In the genomic region with DNA sequence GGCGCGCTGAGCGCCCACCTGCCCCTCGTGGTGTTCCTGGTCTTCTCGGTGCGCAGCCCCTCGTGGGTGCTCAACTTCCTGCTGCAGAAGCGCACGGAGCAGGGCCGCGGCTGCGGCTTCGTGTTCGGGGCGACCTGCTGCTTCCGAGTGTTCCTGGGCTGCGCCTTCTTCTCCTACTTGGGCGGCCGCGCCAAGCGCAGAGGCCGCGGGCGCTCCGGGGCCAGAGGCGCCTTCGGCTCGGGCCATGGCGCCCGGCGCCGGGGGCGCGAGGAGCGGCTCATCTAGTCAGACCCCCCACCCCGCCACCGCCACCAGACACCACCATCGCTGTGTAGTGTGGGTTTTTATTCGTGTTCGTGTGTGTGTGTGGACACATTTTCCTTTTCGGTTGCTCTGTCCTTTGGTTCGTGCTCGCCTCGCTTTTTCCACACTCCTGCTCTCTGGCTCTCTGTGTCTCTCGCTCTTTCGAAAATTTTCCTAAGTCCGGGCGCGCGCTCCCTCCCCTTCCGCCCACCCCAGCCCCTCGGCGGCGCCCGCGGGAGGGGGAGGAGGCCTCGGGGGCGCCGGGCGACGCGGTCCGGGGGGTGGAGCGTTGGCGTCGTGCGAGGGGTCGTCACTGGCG, we compare ENCODE assay signal across 1 cellular context.
TF ChIP-seq lines count a peak whose summit lies in the region.

No MANE protein-coding gene starts in this region.

TF ChIP-seq in K562, 482 proteins besides CTCF, POLR2A, EP300 and RAD21 (continued from another document and continues in another):
- TF ChIP-seq, protein P1, sequence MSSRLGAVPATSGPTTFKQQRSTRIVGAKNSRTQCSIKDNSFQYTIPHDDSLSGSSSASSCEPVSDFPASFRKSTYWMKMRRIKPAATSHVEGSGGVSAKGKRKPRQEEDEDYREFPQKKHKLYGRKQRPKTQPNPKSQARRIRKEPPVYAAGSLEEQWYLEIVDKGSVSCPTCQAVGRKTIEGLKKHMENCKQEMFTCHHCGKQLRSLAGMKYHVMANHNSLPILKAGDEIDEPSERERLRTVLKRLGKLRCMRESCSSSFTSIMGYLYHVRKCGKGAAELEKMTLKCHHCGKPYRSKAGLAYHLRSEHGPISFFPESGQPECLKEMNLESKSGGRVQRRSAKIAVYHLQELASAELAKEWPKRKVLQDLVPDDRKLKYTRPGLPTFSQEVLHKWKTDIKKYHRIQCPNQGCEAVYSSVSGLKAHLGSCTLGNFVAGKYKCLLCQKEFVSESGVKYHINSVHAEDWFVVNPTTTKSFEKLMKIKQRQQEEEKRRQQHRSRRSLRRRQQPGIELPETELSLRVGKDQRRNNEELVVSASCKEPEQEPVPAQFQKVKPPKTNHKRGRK (tag; IDR thresholded peaks at IDR 0.05), result no peak
- TF ChIP-seq HDGF (IDR thresholded peaks at IDR 0.05) (no peak), SETDB1 (IDR thresholded peaks at IDR 0.05; ENCODE audit: low read length) (no peak), L3MBTL2 (IDR thresholded peaks at IDR 0.05) (peak; percentile 85), MCM5 (IDR thresholded peaks at IDR 0.05; ENCODE audit: low read depth) (no peak), ZEB2 (IDR thresholded peaks at IDR 0.05) (no peak), MYNN (IDR thresholded peaks at IDR 0.05) (no peak), MYNN (CRISPR knock-in tag; IDR thresholded peaks at IDR 0.05) (no peak), PURB (CRISPR knock-in tag; IDR thresholded peaks at IDR 0.05; ENCODE audit: low read depth) (no peak), POLR2B (IDR thresholded peaks at IDR 0.05; ENCODE audit: low read depth, partially characterized antibody) (no peak), CBX5 (IDR thresholded peaks at IDR 0.05; ENCODE audit: borderline replicate concordance, low read depth) (no peak), HDAC2 (IDR thresholded peaks at IDR 0.05) (no peak), CXXC5 (CRISPR knock-in tag; IDR thresholded peaks at IDR 0.05) (no peak), KLF10 (CRISPR knock-in tag; IDR thresholded peaks at IDR 0.05) (no peak), MTA2 (IDR thresholded peaks at IDR 0.05; ENCODE audit: low read depth) (no peak), C11orf30 (IDR thresholded peaks at IDR 0.05; ENCODE audit: low read depth) (no peak), ZNF507 (tag; conservative IDR thresholded peaks at IDR 0.05) (no peak), KLF1 (tag; IDR thresholded peaks at IDR 0.05) (no peak), ZNF707 (CRISPR knock-in tag; conservative IDR thresholded peaks at IDR 0.05) (no peak), CHD1 (IDR thresholded peaks at IDR 0.05; ENCODE audit: low read length) (peak; percentile 74)
- TF ChIP-seq, protein P2, sequence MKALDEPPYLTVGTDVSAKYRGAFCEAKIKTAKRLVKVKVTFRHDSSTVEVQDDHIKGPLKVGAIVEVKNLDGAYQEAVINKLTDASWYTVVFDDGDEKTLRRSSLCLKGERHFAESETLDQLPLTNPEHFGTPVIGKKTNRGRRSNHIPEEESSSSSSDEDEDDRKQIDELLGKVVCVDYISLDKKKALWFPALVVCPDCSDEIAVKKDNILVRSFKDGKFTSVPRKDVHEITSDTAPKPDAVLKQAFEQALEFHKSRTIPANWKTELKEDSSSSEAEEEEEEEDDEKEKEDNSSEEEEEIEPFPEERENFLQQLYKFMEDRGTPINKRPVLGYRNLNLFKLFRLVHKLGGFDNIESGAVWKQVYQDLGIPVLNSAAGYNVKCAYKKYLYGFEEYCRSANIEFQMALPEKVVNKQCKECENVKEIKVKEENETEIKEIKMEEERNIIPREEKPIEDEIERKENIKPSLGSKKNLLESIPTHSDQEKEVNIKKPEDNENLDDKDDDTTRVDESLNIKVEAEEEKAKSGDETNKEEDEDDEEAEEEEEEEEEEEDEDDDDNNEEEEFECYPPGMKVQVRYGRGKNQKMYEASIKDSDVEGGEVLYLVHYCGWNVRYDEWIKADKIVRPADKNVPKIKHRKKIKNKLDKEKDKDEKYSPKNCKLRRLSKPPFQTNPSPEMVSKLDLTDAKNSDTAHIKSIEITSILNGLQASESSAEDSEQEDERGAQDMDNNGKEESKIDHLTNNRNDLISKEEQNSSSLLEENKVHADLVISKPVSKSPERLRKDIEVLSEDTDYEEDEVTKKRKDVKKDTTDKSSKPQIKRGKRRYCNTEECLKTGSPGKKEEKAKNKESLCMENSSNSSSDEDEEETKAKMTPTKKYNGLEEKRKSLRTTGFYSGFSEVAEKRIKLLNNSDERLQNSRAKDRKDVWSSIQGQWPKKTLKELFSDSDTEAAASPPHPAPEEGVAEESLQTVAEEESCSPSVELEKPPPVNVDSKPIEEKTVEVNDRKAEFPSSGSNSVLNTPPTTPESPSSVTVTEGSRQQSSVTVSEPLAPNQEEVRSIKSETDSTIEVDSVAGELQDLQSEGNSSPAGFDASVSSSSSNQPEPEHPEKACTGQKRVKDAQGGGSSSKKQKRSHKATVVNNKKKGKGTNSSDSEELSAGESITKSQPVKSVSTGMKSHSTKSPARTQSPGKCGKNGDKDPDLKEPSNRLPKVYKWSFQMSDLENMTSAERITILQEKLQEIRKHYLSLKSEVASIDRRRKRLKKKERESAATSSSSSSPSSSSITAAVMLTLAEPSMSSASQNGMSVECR (CRISPR knock-in tag; IDR thresholded peaks at IDR 0.05), result no peak
- TF ChIP-seq, protein P3, sequence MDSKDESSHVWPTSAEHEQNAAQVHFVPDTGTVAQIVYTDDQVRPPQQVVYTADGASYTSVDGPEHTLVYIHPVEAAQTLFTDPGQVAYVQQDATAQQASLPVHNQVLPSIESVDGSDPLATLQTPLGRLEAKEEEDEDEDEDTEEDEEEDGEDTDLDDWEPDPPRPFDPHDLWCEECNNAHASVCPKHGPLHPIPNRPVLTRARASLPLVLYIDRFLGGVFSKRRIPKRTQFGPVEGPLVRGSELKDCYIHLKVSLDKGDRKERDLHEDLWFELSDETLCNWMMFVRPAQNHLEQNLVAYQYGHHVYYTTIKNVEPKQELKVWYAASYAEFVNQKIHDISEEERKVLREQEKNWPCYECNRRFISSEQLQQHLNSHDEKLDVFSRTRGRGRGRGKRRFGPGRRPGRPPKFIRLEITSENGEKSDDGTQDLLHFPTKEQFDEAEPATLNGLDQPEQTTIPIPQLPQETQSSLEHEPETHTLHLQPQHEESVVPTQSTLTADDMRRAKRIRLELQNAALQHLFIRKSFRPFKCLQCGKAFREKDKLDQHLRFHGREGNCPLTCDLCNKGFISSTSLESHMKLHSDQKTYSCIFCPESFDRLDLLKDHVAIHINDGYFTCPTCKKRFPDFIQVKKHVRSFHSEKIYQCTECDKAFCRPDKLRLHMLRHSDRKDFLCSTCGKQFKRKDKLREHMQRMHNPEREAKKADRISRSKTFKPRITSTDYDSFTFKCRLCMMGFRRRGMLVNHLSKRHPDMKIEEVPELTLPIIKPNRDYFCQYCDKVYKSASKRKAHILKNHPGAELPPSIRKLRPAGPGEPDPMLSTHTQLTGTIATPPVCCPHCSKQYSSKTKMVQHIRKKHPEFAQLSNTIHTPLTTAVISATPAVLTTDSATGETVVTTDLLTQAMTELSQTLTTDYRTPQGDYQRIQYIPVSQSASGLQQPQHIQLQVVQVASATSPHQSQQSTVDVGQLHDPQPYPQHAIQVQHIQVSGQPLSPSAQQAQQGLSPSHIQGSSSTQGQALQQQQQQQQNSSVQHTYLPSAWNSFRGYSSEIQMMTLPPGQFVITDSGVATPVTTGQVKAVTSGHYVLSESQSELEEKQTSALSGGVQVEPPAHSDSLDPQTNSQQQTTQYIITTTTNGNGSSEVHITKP (IDR thresholded peaks at IDR 0.05; ENCODE audit: partially characterized antibody), result peak; percentile 14
- TF ChIP-seq, protein P4, sequence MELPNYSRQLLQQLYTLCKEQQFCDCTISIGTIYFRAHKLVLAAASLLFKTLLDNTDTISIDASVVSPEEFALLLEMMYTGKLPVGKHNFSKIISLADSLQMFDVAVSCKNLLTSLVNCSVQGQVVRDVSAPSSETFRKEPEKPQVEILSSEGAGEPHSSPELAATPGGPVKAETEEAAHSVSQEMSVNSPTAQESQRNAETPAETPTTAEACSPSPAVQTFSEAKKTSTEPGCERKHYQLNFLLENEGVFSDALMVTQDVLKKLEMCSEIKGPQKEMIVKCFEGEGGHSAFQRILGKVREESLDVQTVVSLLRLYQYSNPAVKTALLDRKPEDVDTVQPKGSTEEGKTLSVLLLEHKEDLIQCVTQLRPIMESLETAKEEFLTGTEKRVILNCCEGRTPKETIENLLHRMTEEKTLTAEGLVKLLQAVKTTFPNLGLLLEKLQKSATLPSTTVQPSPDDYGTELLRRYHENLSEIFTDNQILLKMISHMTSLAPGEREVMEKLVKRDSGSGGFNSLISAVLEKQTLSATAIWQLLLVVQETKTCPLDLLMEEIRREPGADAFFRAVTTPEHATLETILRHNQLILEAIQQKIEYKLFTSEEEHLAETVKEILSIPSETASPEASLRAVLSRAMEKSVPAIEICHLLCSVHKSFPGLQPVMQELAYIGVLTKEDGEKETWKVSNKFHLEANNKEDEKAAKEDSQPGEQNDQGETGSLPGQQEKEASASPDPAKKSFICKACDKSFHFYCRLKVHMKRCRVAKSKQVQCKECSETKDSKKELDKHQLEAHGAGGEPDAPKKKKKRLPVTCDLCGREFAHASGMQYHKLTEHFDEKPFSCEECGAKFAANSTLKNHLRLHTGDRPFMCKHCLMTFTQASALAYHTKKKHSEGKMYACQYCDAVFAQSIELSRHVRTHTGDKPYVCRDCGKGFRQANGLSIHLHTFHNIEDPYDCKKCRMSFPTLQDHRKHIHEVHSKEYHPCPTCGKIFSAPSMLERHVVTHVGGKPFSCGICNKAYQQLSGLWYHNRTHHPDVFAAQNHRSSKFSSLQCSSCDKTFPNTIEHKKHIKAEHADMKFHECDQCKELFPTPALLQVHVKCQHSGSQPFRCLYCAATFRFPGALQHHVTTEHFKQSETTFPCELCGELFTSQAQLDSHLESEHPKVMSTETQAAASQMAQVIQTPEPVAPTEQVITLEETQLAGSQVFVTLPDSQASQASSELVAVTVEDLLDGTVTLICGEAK (IDR thresholded peaks at IDR 0.05), result no peak
- TF ChIP-seq, protein P4 (CRISPR knock-in tag; IDR thresholded peaks at IDR 0.05), result no peak
- TF ChIP-seq, protein P5, sequence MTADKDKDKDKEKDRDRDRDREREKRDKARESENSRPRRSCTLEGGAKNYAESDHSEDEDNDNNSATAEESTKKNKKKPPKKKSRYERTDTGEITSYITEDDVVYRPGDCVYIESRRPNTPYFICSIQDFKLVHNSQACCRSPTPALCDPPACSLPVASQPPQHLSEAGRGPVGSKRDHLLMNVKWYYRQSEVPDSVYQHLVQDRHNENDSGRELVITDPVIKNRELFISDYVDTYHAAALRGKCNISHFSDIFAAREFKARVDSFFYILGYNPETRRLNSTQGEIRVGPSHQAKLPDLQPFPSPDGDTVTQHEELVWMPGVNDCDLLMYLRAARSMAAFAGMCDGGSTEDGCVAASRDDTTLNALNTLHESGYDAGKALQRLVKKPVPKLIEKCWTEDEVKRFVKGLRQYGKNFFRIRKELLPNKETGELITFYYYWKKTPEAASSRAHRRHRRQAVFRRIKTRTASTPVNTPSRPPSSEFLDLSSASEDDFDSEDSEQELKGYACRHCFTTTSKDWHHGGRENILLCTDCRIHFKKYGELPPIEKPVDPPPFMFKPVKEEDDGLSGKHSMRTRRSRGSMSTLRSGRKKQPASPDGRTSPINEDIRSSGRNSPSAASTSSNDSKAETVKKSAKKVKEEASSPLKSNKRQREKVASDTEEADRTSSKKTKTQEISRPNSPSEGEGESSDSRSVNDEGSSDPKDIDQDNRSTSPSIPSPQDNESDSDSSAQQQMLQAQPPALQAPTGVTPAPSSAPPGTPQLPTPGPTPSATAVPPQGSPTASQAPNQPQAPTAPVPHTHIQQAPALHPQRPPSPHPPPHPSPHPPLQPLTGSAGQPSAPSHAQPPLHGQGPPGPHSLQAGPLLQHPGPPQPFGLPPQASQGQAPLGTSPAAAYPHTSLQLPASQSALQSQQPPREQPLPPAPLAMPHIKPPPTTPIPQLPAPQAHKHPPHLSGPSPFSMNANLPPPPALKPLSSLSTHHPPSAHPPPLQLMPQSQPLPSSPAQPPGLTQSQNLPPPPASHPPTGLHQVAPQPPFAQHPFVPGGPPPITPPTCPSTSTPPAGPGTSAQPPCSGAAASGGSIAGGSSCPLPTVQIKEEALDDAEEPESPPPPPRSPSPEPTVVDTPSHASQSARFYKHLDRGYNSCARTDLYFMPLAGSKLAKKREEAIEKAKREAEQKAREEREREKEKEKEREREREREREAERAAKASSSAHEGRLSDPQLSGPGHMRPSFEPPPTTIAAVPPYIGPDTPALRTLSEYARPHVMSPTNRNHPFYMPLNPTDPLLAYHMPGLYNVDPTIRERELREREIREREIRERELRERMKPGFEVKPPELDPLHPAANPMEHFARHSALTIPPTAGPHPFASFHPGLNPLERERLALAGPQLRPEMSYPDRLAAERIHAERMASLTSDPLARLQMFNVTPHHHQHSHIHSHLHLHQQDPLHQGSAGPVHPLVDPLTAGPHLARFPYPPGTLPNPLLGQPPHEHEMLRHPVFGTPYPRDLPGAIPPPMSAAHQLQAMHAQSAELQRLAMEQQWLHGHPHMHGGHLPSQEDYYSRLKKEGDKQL (CRISPR knock-in tag; IDR thresholded peaks at IDR 0.05; ENCODE audit: borderline replicate concordance), result no peak
- TF ChIP-seq, protein P6, sequence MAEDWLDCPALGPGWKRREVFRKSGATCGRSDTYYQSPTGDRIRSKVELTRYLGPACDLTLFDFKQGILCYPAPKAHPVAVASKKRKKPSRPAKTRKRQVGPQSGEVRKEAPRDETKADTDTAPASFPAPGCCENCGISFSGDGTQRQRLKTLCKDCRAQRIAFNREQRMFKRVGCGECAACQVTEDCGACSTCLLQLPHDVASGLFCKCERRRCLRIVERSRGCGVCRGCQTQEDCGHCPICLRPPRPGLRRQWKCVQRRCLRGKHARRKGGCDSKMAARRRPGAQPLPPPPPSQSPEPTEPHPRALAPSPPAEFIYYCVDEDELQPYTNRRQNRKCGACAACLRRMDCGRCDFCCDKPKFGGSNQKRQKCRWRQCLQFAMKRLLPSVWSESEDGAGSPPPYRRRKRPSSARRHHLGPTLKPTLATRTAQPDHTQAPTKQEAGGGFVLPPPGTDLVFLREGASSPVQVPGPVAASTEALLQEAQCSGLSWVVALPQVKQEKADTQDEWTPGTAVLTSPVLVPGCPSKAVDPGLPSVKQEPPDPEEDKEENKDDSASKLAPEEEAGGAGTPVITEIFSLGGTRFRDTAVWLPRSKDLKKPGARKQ (CRISPR knock-in tag; IDR thresholded peaks at IDR 0.05), result no peak
